Comparison of ENCODE assay signal across 25 cellular contexts in the genomic region with DNA sequence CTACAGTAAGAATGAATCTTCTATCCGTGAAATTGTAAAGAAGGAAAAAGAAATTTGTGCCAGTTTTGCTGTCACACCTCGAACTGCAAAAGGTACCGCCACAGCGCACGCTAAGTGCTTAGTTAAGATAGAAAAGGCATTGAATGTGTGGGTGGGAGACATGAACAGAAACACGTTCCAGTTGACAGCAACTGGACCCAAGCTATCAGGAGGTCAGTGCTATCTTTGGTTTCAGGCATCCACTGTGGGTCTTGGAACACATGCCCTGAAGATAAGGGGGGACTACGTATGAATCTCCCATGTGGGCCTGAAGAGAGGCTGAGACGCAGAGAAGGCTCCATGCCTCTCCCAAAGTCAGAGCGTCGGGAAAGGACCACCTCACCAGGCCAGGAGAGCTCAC. TPM values are rescaled to one million over a fixed set of nuclear protein-coding genes. Genes with fewer than 3 reads are reported as not detected.
A peak's percentile ranks its signal among the peaks of the same experiment; 100 is the strongest.
DNase-seq lines count a peak whose midpoint lies in the region; ATAC-seq, FAIRE-seq and TF ChIP-seq lines count a peak whose summit lies in the region.
"Had no signal": no experiment of that assay in that cellular context is flagged by ENCODE, and none has a peak within 500 bp of the region (broad histone marks: within the 10 kb centered on the region; RNA-seq: fewer than 3 reads in every experiment).

No MANE protein-coding gene starts in this region.

- H3K9me1 ChIP-seq in K562 (ENCODE audit: control insufficient read depth, insufficient read depth, low read length) = no peaks in the 10 kb centered on the region

- no peak overlapping the region for H2BK12ac ChIP-seq in H9 (ENCODE audit: insufficient read length, low read depth, low read length)

- H2BK5ac ChIP-seq in H9 (ENCODE audit: insufficient read length, low read length) = no peak overlapping the region

- H2BK15ac ChIP-seq in H9 (ENCODE audit: low read depth, low read length) = no peak overlapping the region

- H2BK120ac ChIP-seq in H9 (ENCODE audit: low read depth, low read length, poor library complexity, severe bottlenecking) = no peak overlapping the region

- H3K4ac ChIP-seq in H9 (ENCODE audit: low read depth, low read length) = no peak overlapping the region

- H3T11ph ChIP-seq in H9 (ENCODE audit: low read length) = no peak overlapping the region

- H3K4me3 Mint-ChIP-seq in MCF 10A (ENCODE audit: unreplicated experiment) (no peak overlapping the region), H9 (no peak overlapping the region), nephron (peak overlapping the region in 1 of 3 experiments; percentile 45), Caco-2 (ENCODE audit: unreplicated experiment) (no peak overlapping the region)
- H3K4me3 Mint-ChIP-seq: CD14-positive monocyte, GM23338, IgD-negative memory B cell had no signal

- ATAC-seq in K562 = peak; percentile 63
- no peak for ATAC-seq in HG03280 (IDR thresholded peaks at IDR 0.05; ENCODE audit: unreplicated experiment)
- ATAC-seq: GM23338 had no signal

- in situ Hi-C loops in K562 (cut with MboI) = no loop called here

- no peak overlapping the region for H2BK20ac ChIP-seq in H9 (ENCODE audit: low read depth, low read length, poor library complexity, severe bottlenecking)

- H3K23me2 ChIP-seq in H9 (ENCODE audit: insufficient read length, low read depth, low read length, poor library complexity, severe bottlenecking) = no peaks in the 10 kb centered on the region

- no peak overlapping the region for H4K8ac ChIP-seq in H9 (replicated peaks; ENCODE audit: insufficient read length, low read depth, low read length)

- peak; percentile 100 for FAIRE-seq in K562 (lab: Jason Lieb, UNC)

- TF ChIP-seq POLR2A in breast epithelium (IDR thresholded peaks at IDR 0.05) (no peak), K562 (conservative IDR thresholded peaks at IDR 0.05) (no peak)

- H3K27ac Mint-ChIP-seq in MCF 10A (ENCODE audit: low read depth, unreplicated experiment) (no peak overlapping the region), H9 (peak overlapping the region in 1 of 3 experiments; percentile 33; a peak in 1 of 7 replicates), nephron (peak overlapping the region; percentile 57 to 77 (median 76)), Caco-2 (ENCODE audit: unreplicated experiment) (no peak overlapping the region)
- H3K27ac Mint-ChIP-seq: GM23338, IgD-negative memory B cell had no signal

- WGBS in H9 (ENCODE audit: extremely low coverage, insufficient read length, low lambda C conversion rate) = no CpG with 5 or more reads among the region's 10 CpGs
- WGBS in K562 (ENCODE audit: insufficient coverage, low coverage, missing lambda C conversion rate) = 5% methylated on average over 10 of the region's 10 CpGs

- H3K4me1 ChIP-seq in breast epithelium (peaks cover 0 to 4% of the 10 kb centered on the region in 2 donors), H9 (ENCODE audit: insufficient read depth, low read length) (no peaks in the 10 kb centered on the region), K562 (replicated peaks in 1 of 2; ENCODE audit: control insufficient read depth in 2 of 2, insufficient read depth in 2 of 2, low read length in 2 of 2) (peaks cover 46 to 69% of the 10 kb centered on the region in 2 experiments), Caco-2 (peaks cover 35% of the 10 kb centered on the region)
- H3K4me1 ChIP-seq: HAP-1 had no signal

- H3K79me2 ChIP-seq in H9 (ENCODE audit: insufficient read depth, low read length) = no peaks in the 10 kb centered on the region
- H3K79me2 ChIP-seq in K562 (ENCODE audit: control insufficient read depth, insufficient read depth, low read length) = no peaks in the 10 kb centered on the region

- no peak overlapping the region for H4K91ac ChIP-seq in H9 (ENCODE audit: insufficient read length, low read depth, low read length)

- H3K27me3 Mint-ChIP-seq in MCF 10A (ENCODE audit: insufficient read depth, unreplicated experiment) (no peaks in the 10 kb centered on the region), H9 (ENCODE audit: low read depth) (no peaks in the 10 kb centered on the region), nephron (ENCODE audit: low read depth) (no peaks in the 10 kb centered on the region), Caco-2 (ENCODE audit: insufficient read depth, unreplicated experiment) (no peaks in the 10 kb centered on the region)
- H3K27me3 Mint-ChIP-seq: IgD-negative memory B cell had no signal

- TF ChIP-seq CTCF in MCF 10A (IDR thresholded peaks at IDR 0.05; ENCODE audit: unreplicated experiment) (no peak), breast epithelium (IDR thresholded peaks at IDR 0.05) (no peak), H9 (conservative IDR thresholded peaks at IDR 0.05) (no peak), K562 (IDR thresholded peaks at IDR 0.05 in 2 of 3, conservative IDR thresholded peaks at IDR 0.05 in 1 of 3; ENCODE audit: insufficient read depth in 2 of 3, low read depth in 1 of 3, low read length in 3 of 3) (no peak), nephron (IDR thresholded peaks at IDR 0.05; ENCODE audit: unreplicated experiment in 3 of 3) (no peak), Caco-2 (IDR thresholded peaks at IDR 0.05; ENCODE audit: insufficient read depth in 1 of 2, low read depth in 1 of 2, low read length in 1 of 2, severe bottlenecking in 1 of 2, unreplicated experiment in 1 of 2) (no peak)

- POLR2A ChIA-PET in MCF 10A (lab: Yijun Ruan, JAX) = interaction anchor here (0.9 to 1.1 kb wide), 2 partner anchors 14 to 21 kb away, joined by 3 to 6 read pairs; no protein-coding TSS in a partner anchor
- POLR2A ChIA-PET in K562 (lab: Yijun Ruan, JAX) = interaction anchor here (0.8 to 3.3 kb wide), 4 partner anchors 11 to 31 kb away, joined by 3 to 20 read pairs (median 4); partner anchors contain the start of gene GAPDH
- POLR2A ChIA-PET in Caco-2 (lab: Charles Lee) = interaction anchor here (0.7 to 1.2 kb wide), 2 partner anchors 12 to 218 kb away, joined by 3 to 5 read pairs; partner anchors contain the start of gene GAPDH

- H4K5ac ChIP-seq in H9 (ENCODE audit: insufficient read length, low read depth, low read length) = no peak overlapping the region

- peaks cover 28% of the 10 kb centered on the region for H3K36me3 Mint-ChIP-seq in MCF 10A (ENCODE audit: insufficient read depth, unreplicated experiment)
- peaks cover 35 to 71% (median 60%) of the 10 kb centered on the region in 3 experiments for H3K36me3 Mint-ChIP-seq in H9 (ENCODE audit: insufficient read depth in 1 of 3, low read depth in 3 of 3)
- peaks cover 38% of the 10 kb centered on the region for H3K36me3 Mint-ChIP-seq in nephron (ENCODE audit: low read depth)
- peaks cover 8% of the 10 kb centered on the region for H3K36me3 Mint-ChIP-seq in Caco-2 (ENCODE audit: insufficient read depth, unreplicated experiment)

- H3K23ac ChIP-seq in H9 (ENCODE audit: insufficient read length, low read depth, low read length) = no peak overlapping the region

- H3K27me3 ChIP-seq in breast epithelium = no peaks in the 10 kb centered on the region
- H3K27me3 ChIP-seq in H9 (ENCODE audit: insufficient read depth, low read length) = no peaks in the 10 kb centered on the region
- H3K27me3 ChIP-seq in K562 (ENCODE audit: control insufficient read depth in 2 of 2, insufficient read depth in 2 of 2, low read length in 2 of 2) = no peaks in the 10 kb centered on the region
- no peaks in the 10 kb centered on the region for H3K27me3 ChIP-seq in Caco-2 (replicated peaks; ENCODE audit: control insufficient read depth, insufficient read depth, low read length)
- H3K27me3 ChIP-seq: BE2C had no signal

- no peak overlapping the region for H3K4me2 ChIP-seq in H9 (ENCODE audit: insufficient read depth, insufficient read length, low read length)
- H3K4me2 ChIP-seq in K562 (ENCODE audit: insufficient read depth, low read length) = peak overlapping the region; percentile 63
- H3K4me2 ChIP-seq: GM23338, PC-9 had no signal

- H2AK5ac ChIP-seq in H9 (ENCODE audit: insufficient read length, low read length) = no peak overlapping the region

- H3K9me3 Mint-ChIP-seq in MCF 10A (ENCODE audit: unreplicated experiment) (no peaks in the 10 kb centered on the region), H9 (no peaks in the 10 kb centered on the region; a peak in 1 of 5 replicates), nephron (no peaks in the 10 kb centered on the region), Caco-2 (ENCODE audit: unreplicated experiment) (no peaks in the 10 kb centered on the region)
- H3K9me3 Mint-ChIP-seq: CD14-positive monocyte, GM23338, IgD-negative memory B cell had no signal

- H3K56ac ChIP-seq in H9 (ENCODE audit: insufficient read length, low read depth, low read length) = no peak overlapping the region

- H3K4me3 ChIP-seq in breast epithelium (no peak overlapping the region), K562 (no peak overlapping the region), Caco-2 (ENCODE audit: low read depth, low read length) (no peak overlapping the region)
- H3K4me3 ChIP-seq: GM23338, HAP-1, PC-9, SK-N-MC had no signal

- H3K9me3 ChIP-seq in breast epithelium (no peaks in the 10 kb centered on the region), H9 (ENCODE audit: control insufficient read depth, low read depth, low read length) (no peaks in the 10 kb centered on the region), K562 (replicated peaks; ENCODE audit: control insufficient read depth, insufficient read depth, low read depth, low read length) (no peaks in the 10 kb centered on the region), Caco-2 (no peaks in the 10 kb centered on the region)
- H3K9me3 ChIP-seq: BE2C, HAP-1 had no signal

- TF ChIP-seq RAD21 in K562 (CRISPR knock-in tag; conservative IDR thresholded peaks at IDR 0.05 in 1 of 2, IDR thresholded peaks at IDR 0.05 in 1 of 2) = no peak

- no peak overlapping the region for H3K18ac ChIP-seq in H9 (ENCODE audit: insufficient read length, low read depth, low read length)

- H3K36me3 ChIP-seq in breast epithelium (no peaks in the 10 kb centered on the region), K562 (ENCODE audit: control insufficient read depth, insufficient read depth, low read length) (no peaks in the 10 kb centered on the region), Caco-2 (ENCODE audit: control insufficient read depth, insufficient read depth, low read length) (no peaks in the 10 kb centered on the region)

- intact Hi-C loops in MCF 10A (cut with micrococcal nuclease) = no loop called here
- intact Hi-C loops in breast epithelium (cut with DNase I; ENCODE audit: low total_unique reads) = no loop called here
- intact Hi-C loops in K562 (cut with micrococcal nuclease) = no loop called here
- intact Hi-C loops in Caco-2 (cut with micrococcal nuclease; ENCODE audit: unreplicated experiment) = no loop called here

- H3K79me1 ChIP-seq in H9 (ENCODE audit: insufficient read depth, low read depth, low read length, poor library complexity, severe bottlenecking) = no peaks in the 10 kb centered on the region

- H3K14ac ChIP-seq in H9 (ENCODE audit: insufficient read depth, low read length) = no peak overlapping the region

- H3K27ac ChIP-seq in breast epithelium (no peak overlapping the region), H9 (ENCODE audit: insufficient read length, low read depth, low read length) (no peak overlapping the region), K562 (ENCODE audit: extremely low read depth, low read depth, low read length) (peak overlapping the region; percentile 59)
- H3K27ac ChIP-seq: PC-9, RWPE1, SK-N-MC had no signal

- H2AFZ ChIP-seq in H9 (ENCODE audit: low read length) (no peak overlapping the region), K562 (ENCODE audit: low read depth, low read length) (peak overlapping the region; percentile 64)
- H2AFZ ChIP-seq: GM23338, PC-9 had no signal

- H3K4me1 Mint-ChIP-seq in MCF 10A (ENCODE audit: insufficient read depth, unreplicated experiment) (peaks cover 15% of the 10 kb centered on the region), H9 (peaks cover 3 to 5% of the 10 kb centered on the region in 2 experiments), nephron (peaks cover 57% of the 10 kb centered on the region), Caco-2 (ENCODE audit: low read depth, unreplicated experiment) (peaks cover 30% of the 10 kb centered on the region)

- BruUV-seq in MCF 10A (replicated peaks; lab: Mats Ljungman, UMichigan) (TSS peak; percentile 22), K562 (replicated peaks; lab: Mats Ljungman, UMichigan) (no TSS peak), Caco-2 (replicated peaks; lab: Mats Ljungman, UMichigan) (no TSS peak)

- no peak for DNase-seq in MCF 10A (ENCODE audit: unreplicated experiment)
- no peak for DNase-seq in breast epithelium (ENCODE audit: low spot score in 2 of 2)
- peak; percentile 20 for DNase-seq in H9
- peak; percentile 56 to 89 (median 66) for DNase-seq in K562 (ENCODE audit: extremely low read depth in 1 of 4, low spot score in 3 of 4)
- DNase-seq in Caco-2 = no peak
- DNase-seq in activated T-cell treated with anti-CD3 and anti-CD28 coated beads, Interleukin-2, amount 50 U/mL, for 48 hours = no peak
- DNase-seq: 8988T, ACHN, BE2C, NCI-H1092, NCI-H1417 treated with DMSO at 0.1 percent for 48 hours, NCI-H1694 treated with DMSO at 0.1 percent for 48 hours, NCI-H2081, NCI-H2227 treated with DMSO at 0.1 percent for 48 hours, NCI-H526 treated with DMSO at 0.1 percent for 48 hours, PC-9, SIG-M5 had no signal

- peak; percentile 77; the same call in 1 of the 2 replicates for TF ChIP-seq EP300 in K562 (IDR thresholded peaks at IDR 0.05; ENCODE audit: low read length)

- H3K9ac ChIP-seq in H9 (ENCODE audit: extremely low read depth, insufficient read length, low read length) (no peak overlapping the region), K562 (ENCODE audit: insufficient read depth in 1 of 2, low read depth in 2 of 2, low read length in 2 of 2) (peak overlapping the region; percentile 41 to 55; a peak in 3 of 4 replicates)

- CTCF ChIA-PET in MCF 10A (lab: Yijun Ruan, JAX) = interaction anchor here (0.7 to 2.0 kb wide), 5 partner anchors 8 to 60 kb away, joined by 3 to 13 read pairs (median 3); no protein-coding TSS in a partner anchor
- CTCF ChIA-PET in K562 (lab: Yijun Ruan, JAX; ENCODE audit: low intra/inter-chr PET ratio) = no interaction called here
- CTCF ChIA-PET in Caco-2 (lab: Charles Lee) = interaction anchor here (1.6 kb wide), 1 partner anchor 8 kb away, joined by 6 read pairs; no protein-coding TSS in a partner anchor

- H4K20me1 ChIP-seq in H9 (ENCODE audit: control insufficient read depth, insufficient read depth, insufficient read length) (no peaks in the 10 kb centered on the region), K562 (replicated peaks; ENCODE audit: control insufficient read depth, insufficient read depth, low read length) (no peaks in the 10 kb centered on the region)

RNA-seq across cellular contexts. Expression of gene IFFO1, which starts 9.8 kb away (rescaled TPM):
- total RNA-seq in MCF 10A (2022) (0.49 and 1.1 TPM in 2 replicates), breast epithelium (10 to 100 TPM in 2 of 3 donors, 1 to 10 TPM in 1; 7.2 to 22.4 (median 15.7) TPM), H9 (2021) (16.3 and 17.9 TPM in 2 replicates), K562 (2014; rRNA removed) (not detected in 2 replicates), K562 (2014; rRNA removed; fragmentation: Illumina TruSeq; extraction: Trizol) (not detected in 2 replicates), K562 (2015; rRNA removed; fragmentation: Illumina TruSeq; extraction: Trizol) (0.08 TPM in 1 of 2 replicates, not detected in the other), K562 (2021) (0.09 and 0.20 TPM in 2 replicates), Caco-2 (2022) (0.48 and 0.53 TPM in 2 replicates)
- total RNA-seq in K562 (2011; cell fraction: chromatin; rRNA removed; ENCODE audit: low replicate concordance) = 0.42 and 0.76 TPM in 2 replicates
- total RNA-seq in K562 (2011; cell fraction: nucleolus; rRNA removed) = 0.66 and 0.83 TPM in 2 replicates
- total RNA-seq in K562 (2011; cell fraction: nucleoplasm; rRNA removed) = 0.23 and 0.37 TPM in 2 replicates
- polyA plus RNA-seq in K562 (2011; rRNA removed) (0.10 and 0.12 TPM in 2 replicates), K562 (2014; fragmentation: Illumina TruSeq; extraction: Trizol) (not detected in 2 replicates), K562 (2014; fragmentation: Nextera tagmentation; extraction: Ambion mirVana) (not detected), K562 (2014; rRNA removed) (0.03 TPM in 1 of 2 replicates, not detected in the other)
- polyA plus RNA-seq in K562 (2011; cell fraction: cytosol; rRNA removed) = 0.09 and 0.15 TPM in 2 replicates
- polyA plus RNA-seq in K562 (2011; cell fraction: nucleus; rRNA removed) = 0.18 and 0.32 TPM in 2 replicates
- 0.04 and 0.10 TPM in 2 replicates for polyA plus RNA-seq in K562 (2012)
- polyA minus RNA-seq in K562 (2011; rRNA and poly(A)+ RNA removed) = 0.11 TPM in 1 of 2 replicates, not detected in the other
- polyA minus RNA-seq in K562 (2011; cell fraction: cytosol; rRNA and poly(A)+ RNA removed) = not detected in 2 replicates
- polyA minus RNA-seq in K562 (2011; cell fraction: nucleus; rRNA and poly(A)+ RNA removed) = 0.11 and 0.27 TPM in 2 replicates

RNA-seq across cellular contexts. Expression of gene GAPDH, which starts 11.7 kb away (rescaled TPM):
- total RNA-seq in MCF 10A (2022) (2,995 and 4,097 TPM in 2 replicates), breast epithelium (1,000 to 10,000 TPM; 1,134 to 1,818 (median 1,628) TPM), H9 (2021) (4,581 and 4,651 TPM in 2 replicates), K562 (2014; rRNA removed) (3,419 and 4,659 TPM in 2 replicates), K562 (2014; rRNA removed; fragmentation: Illumina TruSeq; extraction: Trizol) (1,716 and 2,206 TPM in 2 replicates), K562 (2015; rRNA removed; fragmentation: Illumina TruSeq; extraction: Trizol) (2,578 and 2,581 TPM in 2 replicates), K562 (2021) (2,702 and 2,817 TPM in 2 replicates), Caco-2 (2022) (4,975 and 5,337 TPM in 2 replicates)
- 324 and 835 TPM in 2 replicates for total RNA-seq in K562 (2011; cell fraction: chromatin; rRNA removed; ENCODE audit: low replicate concordance)
- total RNA-seq in K562 (2011; cell fraction: nucleolus; rRNA removed) = 1,325 and 1,372 TPM in 2 replicates
- 1,230 and 2,004 TPM in 2 replicates for total RNA-seq in K562 (2011; cell fraction: nucleoplasm; rRNA removed)
- polyA plus RNA-seq in K562 (2011; rRNA removed) (6,793 and 8,605 TPM in 2 replicates), K562 (2014; fragmentation: Illumina TruSeq; extraction: Trizol) (5,553 and 5,658 TPM in 2 replicates), K562 (2014; fragmentation: Nextera tagmentation; extraction: Ambion mirVana) (1,000 to 10,000 TPM; 5,813 to 6,029 TPM), K562 (2014; rRNA removed) (3,855 and 4,217 TPM in 2 replicates)
- 11,989 and 13,919 TPM in 2 replicates for polyA plus RNA-seq in K562 (2011; cell fraction: cytosol; rRNA removed)
- polyA plus RNA-seq in K562 (2011; cell fraction: nucleus; rRNA removed) = 3,294 and 3,587 TPM in 2 replicates
- 3,686 and 3,892 TPM in 2 replicates for polyA plus RNA-seq in K562 (2012)
- polyA minus RNA-seq in K562 (2011; rRNA and poly(A)+ RNA removed) = 4,964 and 5,506 TPM in 2 replicates
- polyA minus RNA-seq in K562 (2011; cell fraction: cytosol; rRNA and poly(A)+ RNA removed) = 4,077 and 4,335 TPM in 2 replicates
- polyA minus RNA-seq in K562 (2011; cell fraction: nucleus; rRNA and poly(A)+ RNA removed) = 565 and 1,075 TPM in 2 replicates

RNA-seq across cellular contexts. Expression of gene NOP2, which starts 22.1 kb away (rescaled TPM):
- 97.1 and 108 TPM in 2 replicates for total RNA-seq in MCF 10A (2022)
- total RNA-seq in breast epithelium = 10 to 100 TPM; 30.6 to 37.6 (median 31.5) TPM
- 136 and 137 TPM in 2 replicates for total RNA-seq in H9 (2021)
- total RNA-seq in K562 (2011; cell fraction: chromatin; rRNA removed; ENCODE audit: low replicate concordance) = 199 and 304 TPM in 2 replicates
- 156 and 172 TPM in 2 replicates for total RNA-seq in K562 (2011; cell fraction: nucleolus; rRNA removed)
- 135 and 147 TPM in 2 replicates for total RNA-seq in K562 (2011; cell fraction: nucleoplasm; rRNA removed)
- total RNA-seq in K562 (2014; rRNA removed) = 55.4 and 70.8 TPM in 2 replicates
- 53.2 and 54.4 TPM in 2 replicates for total RNA-seq in K562 (2014; rRNA removed; fragmentation: Illumina TruSeq; extraction: Trizol)
- total RNA-seq in K562 (2015; rRNA removed; fragmentation: Illumina TruSeq; extraction: Trizol) = 60.6 and 61.9 TPM in 2 replicates
- 77.2 and 77.6 TPM in 2 replicates for total RNA-seq in K562 (2021)
- polyA plus RNA-seq in K562 (2011; rRNA removed) = 74.7 and 93.6 TPM in 2 replicates
- 29.0 and 33.7 TPM in 2 replicates for polyA plus RNA-seq in K562 (2011; cell fraction: cytosol; rRNA removed)
- polyA plus RNA-seq in K562 (2011; cell fraction: nucleus; rRNA removed) = 248 and 319 TPM in 2 replicates
- polyA plus RNA-seq in K562 (2012) = 37.5 and 55.6 TPM in 2 replicates
- polyA plus RNA-seq in K562 (2014; fragmentation: Illumina TruSeq; extraction: Trizol) = 67.5 and 97.7 TPM in 2 replicates
- polyA plus RNA-seq in K562 (2014; fragmentation: Nextera tagmentation; extraction: Ambion mirVana) = 10 to 100 TPM; 19.0 to 37.2 TPM
- 86.3 and 92.2 TPM in 2 replicates for polyA plus RNA-seq in K562 (2014; rRNA removed)
- polyA minus RNA-seq in K562 (2011; rRNA and poly(A)+ RNA removed) = 32.7 and 42.8 TPM in 2 replicates
- polyA minus RNA-seq in K562 (2011; cell fraction: cytosol; rRNA and poly(A)+ RNA removed) = 26.4 and 38.0 TPM in 2 replicates
- polyA minus RNA-seq in K562 (2011; cell fraction: nucleus; rRNA and poly(A)+ RNA removed) = 40.7 and 56.9 TPM in 2 replicates
- total RNA-seq in Caco-2 (2022) = 145 and 157 TPM in 2 replicates

RNA-seq across cellular contexts. Expression of gene NCAPD2, which starts 52.1 kb away (rescaled TPM):
- total RNA-seq in MCF 10A (2022) (31.9 and 52.0 TPM in 2 replicates), breast epithelium (10 to 100 TPM; 21.6 to 66.7 (median 53.9) TPM), H9 (2021) (105 and 114 TPM in 2 replicates), K562 (2014; rRNA removed) (88.9 and 90.9 TPM in 2 replicates), K562 (2014; rRNA removed; fragmentation: Illumina TruSeq; extraction: Trizol) (58.6 and 59.8 TPM in 2 replicates), K562 (2015; rRNA removed; fragmentation: Illumina TruSeq; extraction: Trizol) (50.6 and 55.1 TPM in 2 replicates), K562 (2021) (66.6 and 79.3 TPM in 2 replicates), Caco-2 (2022) (204 and 218 TPM in 2 replicates)
- total RNA-seq in K562 (2011; cell fraction: chromatin; rRNA removed; ENCODE audit: low replicate concordance) = 180 and 234 TPM in 2 replicates
- 123 and 141 TPM in 2 replicates for total RNA-seq in K562 (2011; cell fraction: nucleolus; rRNA removed)
- total RNA-seq in K562 (2011; cell fraction: nucleoplasm; rRNA removed) = 94.7 and 123 TPM in 2 replicates
- polyA plus RNA-seq in K562 (2011; rRNA removed) (68.3 and 88.8 TPM in 2 replicates), K562 (2014; fragmentation: Illumina TruSeq; extraction: Trizol) (93.7 and 95.4 TPM in 2 replicates), K562 (2014; fragmentation: Nextera tagmentation; extraction: Ambion mirVana) (10 to 100 TPM; 16.9 to 35.5 TPM), K562 (2014; rRNA removed) (55.3 and 70.9 TPM in 2 replicates)
- 70.4 and 83.4 TPM in 2 replicates for polyA plus RNA-seq in K562 (2011; cell fraction: cytosol; rRNA removed)
- polyA plus RNA-seq in K562 (2011; cell fraction: nucleus; rRNA removed) = 111 and 114 TPM in 2 replicates
- polyA plus RNA-seq in K562 (2012) = 67.4 and 77.6 TPM in 2 replicates
- polyA minus RNA-seq in K562 (2011; rRNA and poly(A)+ RNA removed) = 103 and 106 TPM in 2 replicates
- polyA minus RNA-seq in K562 (2011; cell fraction: cytosol; rRNA and poly(A)+ RNA removed) = 93.9 and 94.0 TPM in 2 replicates
- 52.2 and 80.1 TPM in 2 replicates for polyA minus RNA-seq in K562 (2011; cell fraction: nucleus; rRNA and poly(A)+ RNA removed)

RNA-seq across cellular contexts. Expression of gene MRPL51, which starts 53.0 kb away (rescaled TPM):
- total RNA-seq in MCF 10A (2022) (230 and 314 TPM in 2 replicates), breast epithelium (10 to 100 TPM; 58.5 to 72.1 (median 62.4) TPM), H9 (2021) (321 and 329 TPM in 2 replicates), K562 (2014; rRNA removed) (135 and 152 TPM in 2 replicates), K562 (2014; rRNA removed; fragmentation: Illumina TruSeq; extraction: Trizol) (254 and 288 TPM in 2 replicates), K562 (2015; rRNA removed; fragmentation: Illumina TruSeq; extraction: Trizol) (177 and 199 TPM in 2 replicates), K562 (2021) (205 and 208 TPM in 2 replicates), Caco-2 (2022) (448 and 456 TPM in 2 replicates)
- 10.4 and 15.7 TPM in 2 replicates for total RNA-seq in K562 (2011; cell fraction: chromatin; rRNA removed; ENCODE audit: low replicate concordance)
- 12.9 and 13.3 TPM in 2 replicates for total RNA-seq in K562 (2011; cell fraction: nucleolus; rRNA removed)
- 14.3 and 21.4 TPM in 2 replicates for total RNA-seq in K562 (2011; cell fraction: nucleoplasm; rRNA removed)
- polyA plus RNA-seq in K562 (2011; rRNA removed) (87.9 and 127 TPM in 2 replicates), K562 (2014; fragmentation: Illumina TruSeq; extraction: Trizol) (198 and 214 TPM in 2 replicates), K562 (2014; fragmentation: Nextera tagmentation; extraction: Ambion mirVana) (100 to 1,000 TPM; 669 to 727 TPM), K562 (2014; rRNA removed) (220 and 267 TPM in 2 replicates)
- polyA plus RNA-seq in K562 (2011; cell fraction: cytosol; rRNA removed) = 56.4 and 93.3 TPM in 2 replicates
- 27.8 and 39.6 TPM in 2 replicates for polyA plus RNA-seq in K562 (2011; cell fraction: nucleus; rRNA removed)
- polyA plus RNA-seq in K562 (2012) = 103 and 291 TPM in 2 replicates
- 38.3 and 43.0 TPM in 2 replicates for polyA minus RNA-seq in K562 (2011; rRNA and poly(A)+ RNA removed)
- 21.7 and 23.6 TPM in 2 replicates for polyA minus RNA-seq in K562 (2011; cell fraction: cytosol; rRNA and poly(A)+ RNA removed)
- 6.9 and 14.4 TPM in 2 replicates for polyA minus RNA-seq in K562 (2011; cell fraction: nucleus; rRNA and poly(A)+ RNA removed)

Comparison
In these comparisons a context has a peak if more than half of its experiments do, and no peak if none do; other contexts are left out.
1. DNase-seq: peak in H9 (single experiment) and K562 (4 of 4); none in MCF 10A (single experiment), breast epithelium (0 of 2), Caco-2 (0 of 2) and activated T-cell treated with anti-CD3 and anti-CD28 coated beads, Interleukin-2, amount 50 U/mL, for 48 hours (0 of 2).
2. H3K27ac Mint-ChIP-seq: peak in nephron (3 of 3); none in MCF 10A (single experiment) and Caco-2 (single experiment).